ENCODE assay signal across 17 cellular contexts in the genomic region with DNA sequence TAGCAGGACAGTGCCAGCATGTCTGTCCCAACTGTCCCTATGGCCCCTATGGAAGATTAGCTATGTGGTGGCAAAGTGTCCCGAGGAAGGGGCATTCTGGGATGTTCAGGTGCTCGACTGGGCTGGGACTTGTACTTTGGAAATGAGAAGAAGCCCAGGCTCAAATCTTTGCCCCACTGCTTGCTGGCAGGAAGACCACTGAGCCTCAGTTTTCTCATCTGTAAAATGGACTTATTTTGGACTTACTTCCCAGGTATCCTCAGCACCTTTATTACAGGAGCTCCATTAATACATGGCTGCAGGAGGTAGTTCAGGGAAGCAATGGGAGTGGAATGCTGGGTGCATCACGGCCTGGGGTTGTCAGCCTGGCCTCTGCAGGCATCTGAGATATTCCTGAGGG.
A peak's percentile ranks its signal among the peaks of the same experiment; 100 is the strongest.
DNase-seq lines count a peak whose midpoint lies in the region; ATAC-seq, FAIRE-seq and TF ChIP-seq lines count a peak whose summit lies in the region.
"Had no signal": no experiment of that assay in that cellular context is flagged by ENCODE, and none has a peak within 500 bp of the region (broad histone marks: within the 10 kb centered on the region; RNA-seq: fewer than 3 reads in every experiment).

No MANE protein-coding gene starts in this region.

- no peak overlapping the region for H3K9ac ChIP-seq in HepG2 (ENCODE audit: insufficient read depth, low read depth, low read length)
- H3K9ac ChIP-seq in SU-DHL-6 (ENCODE audit: low read length): peak overlapping the region; percentile 43
- H3K9ac ChIP-seq: BLaER1 treated with 17β-estradiol and CSF1 and Interleukin-3, amounts not matched to agents 10 nM and 100 nM had no signal

- H3K9me2 ChIP-seq in SU-DHL-6 (replicated peaks; ENCODE audit: insufficient read depth, low read length): no peaks in the 10 kb centered on the region

- BruUV-seq in HepG2 (replicated peaks; lab: Mats Ljungman, UMichigan): no TSS peak

- WGBS in HepG2 (ENCODE audit: low lambda C conversion rate): 58% methylated on average over 3 of the region's 3 CpGs
- 100% methylated on average over 1 of the region's 3 CpGs for WGBS in right lobe of liver (ENCODE audit: insufficient coverage, low coverage, low lambda C conversion rate, missing lambda C conversion rate)

- TF ChIP-seq RAD21 in HepG2 (CRISPR knock-in tag; IDR thresholded peaks at IDR 0.05): no peak

- TF ChIP-seq CTCF in HepG2 (CRISPR knock-in tag; IDR thresholded peaks at IDR 0.05) (no peak), right lobe of liver (IDR thresholded peaks at IDR 0.05) (no peak), SU-DHL-6 (IDR thresholded peaks at IDR 0.05; ENCODE audit: insufficient read depth, low read length, poor library complexity, severe bottlenecking) (no peak), endothelial cell (IDR thresholded peaks at IDR 0.05; ENCODE audit: unreplicated experiment) (no peak), tibial artery (IDR thresholded peaks at IDR 0.05) (no peak)

- H3K4me3 ChIP-seq in HepG2 (replicated peaks in 1 of 3; ENCODE audit: insufficient read depth in 1 of 3, low read depth in 2 of 3, low read length in 3 of 3) (no peak overlapping the region), right lobe of liver (no peak overlapping the region), SU-DHL-6 (ENCODE audit: insufficient read depth, low read length, poor library complexity, severe bottlenecking) (no peak overlapping the region), tibial artery (no peak overlapping the region)
- H3K4me3 ChIP-seq: A549; BLaER1 treated with 17β-estradiol and CSF1 and Interleukin-3, amounts not matched to agents 10 nM and 100 nM had no signal

- no peak overlapping the region for H2AFZ ChIP-seq in HepG2 (ENCODE audit: low read length)
- no peak overlapping the region for H2AFZ ChIP-seq in SU-DHL-6 (ENCODE audit: low read depth, low read length, severe bottlenecking)

- TF ChIP-seq POLR2A in HepG2 (IDR thresholded peaks at IDR 0.05; ENCODE audit: insufficient read depth in 1 of 2, low read depth in 2 of 2, low read length in 2 of 2) (no peak), right lobe of liver (IDR thresholded peaks at IDR 0.05) (no peak)

- H3K79me2 ChIP-seq in HepG2 (ENCODE audit: insufficient read depth, low read length) (no peaks in the 10 kb centered on the region), SU-DHL-6 (ENCODE audit: insufficient read depth, low read length) (no peaks in the 10 kb centered on the region)

- peaks cover 26% of the 10 kb centered on the region for H3K4me1 ChIP-seq in HepG2 (ENCODE audit: insufficient read depth, low read length)
- no peaks in the 10 kb centered on the region for H3K4me1 ChIP-seq in right lobe of liver
- peaks cover 0 to 7% (median 3%) of the 10 kb centered on the region in 4 donors for H3K4me1 ChIP-seq in tibial artery

- intact Hi-C loops in HepG2 (cut with micrococcal nuclease; ENCODE audit: unreplicated experiment) (no loop called here), right lobe of liver (cut with DNase I) (loop anchor here (5.0 to 10.0 kb wide), 3 partner anchors 92 to 292 kb away; partner anchors contain the start of gene FAM53B (in 1 of the 2)), tibial artery (cut with DNase I; ENCODE audit: low total_unique reads) (loop anchor here (10.0 kb wide), 1 partner anchor 292 kb away; no protein-coding TSS in a partner anchor)

- H3K27me3 ChIP-seq in HepG2 (ENCODE audit: control insufficient read depth in 1 of 2, insufficient read depth in 2 of 2, low read length in 2 of 2): no peaks in the 10 kb centered on the region
- no peaks in the 10 kb centered on the region for H3K27me3 ChIP-seq in right lobe of liver
- H3K27me3 ChIP-seq in SU-DHL-6 (ENCODE audit: low read length): no peaks in the 10 kb centered on the region
- no peaks in the 10 kb centered on the region for H3K27me3 ChIP-seq in tibial artery
- H3K27me3 ChIP-seq: BLaER1 treated with 17β-estradiol and CSF1 and Interleukin-3, amounts not matched to agents 10 nM and 100 nM had no signal

- no peaks in the 10 kb centered on the region for H3K9me3 ChIP-seq in HepG2 (ENCODE audit: low read length)
- H3K9me3 ChIP-seq in right lobe of liver: no peaks in the 10 kb centered on the region
- H3K9me3 ChIP-seq in SU-DHL-6 (ENCODE audit: insufficient read depth, low read length): no peaks in the 10 kb centered on the region
- no peaks in the 10 kb centered on the region for H3K9me3 ChIP-seq in tibial artery
- H3K9me3 ChIP-seq: A549; BLaER1 treated with 17β-estradiol and CSF1 and Interleukin-3, amounts not matched to agents 10 nM and 100 nM had no signal

- H3K4me1 Mint-ChIP-seq in endothelial cell (ENCODE audit: unreplicated experiment): peaks cover 18% of the 10 kb centered on the region

- ATAC-seq in HepG2: no peak
- ATAC-seq in right lobe of liver: no peak
- no peak for ATAC-seq in GM21825 (IDR thresholded peaks at IDR 0.05; ENCODE audit: unreplicated experiment)
- ATAC-seq: CD8-positive, alpha-beta T cell had no signal

- H3K27ac ChIP-seq in HepG2 (ENCODE audit: extremely low read length, insufficient read depth, low read length) (no peak overlapping the region), right lobe of liver (no peak overlapping the region), SU-DHL-6 (ENCODE audit: low read depth, low read length) (peak overlapping the region; percentile 98), tibial artery (no peak overlapping the region)
- H3K27ac ChIP-seq: 22Rv1; A549; BLaER1 treated with 17β-estradiol and CSF1 and Interleukin-3, amounts not matched to agents 10 nM and 100 nM had no signal

- H3K4me2 ChIP-seq in HepG2 (ENCODE audit: low read depth, low read length): no peak overlapping the region
- peak overlapping the region; percentile 19 for H3K4me2 ChIP-seq in SU-DHL-6 (ENCODE audit: low read depth, low read length, poor library complexity, severe bottlenecking)
- H3K4me2 ChIP-seq: A549 had no signal

- CTCF ChIA-PET in HepG2 (lab: Yijun Ruan, JAX; ENCODE audit: low intra/inter-chr PET ratio, low total read pairs): interaction anchor here (3.4 kb wide), 1 partner anchor 33 kb away, joined by 19 read pairs; no protein-coding TSS in a partner anchor

- no peak for FAIRE-seq in HepG2 (lab: Jason Lieb, UNC)
- FAIRE-seq: A549, H54 had no signal

- H3K36me3 ChIP-seq in HepG2 (replicated peaks in 1 of 2; ENCODE audit: control insufficient read depth in 1 of 2, insufficient read depth in 2 of 2, low read length in 2 of 2) (no peaks in the 10 kb centered on the region), right lobe of liver (no peaks in the 10 kb centered on the region), SU-DHL-6 (ENCODE audit: low read length) (no peaks in the 10 kb centered on the region), tibial artery (no peaks in the 10 kb centered on the region)
- H3K36me3 ChIP-seq: BLaER1 treated with 17β-estradiol and CSF1 and Interleukin-3, amounts not matched to agents 10 nM and 100 nM had no signal

- no peak for DNase-seq in HepG2 (ENCODE audit: low spot score)
- no peak for DNase-seq in right lobe of liver
- DNase-seq in endothelial cell (ENCODE audit: low spot score): no peak
- DNase-seq in tibial artery: no peak
- no peak for DNase-seq in T-helper 1 cell
- DNase-seq: AML-193; CD8-positive, alpha-beta T cell; DMS79 treated with DMSO at 0.1 percent for 48 hours; GF-D8; HCEC 1CT had no signal

- in situ Hi-C loops in HepG2 (cut with HindIII; ENCODE audit: extremely low pct_ligation_motif_present, low pct_unique_long_range_greater_than_20kb): no loop called here

- peaks cover 55% of the 10 kb centered on the region for H3F3A ChIP-seq in SU-DHL-6 (ENCODE audit: insufficient read depth)

- POLR2A ChIA-PET in HepG2 (lab: Yijun Ruan, JAX): no interaction called here

- H4K20me1 ChIP-seq in HepG2 (ENCODE audit: insufficient read depth, low read length) (no peaks in the 10 kb centered on the region), SU-DHL-6 (ENCODE audit: low read depth, low read length) (no peaks in the 10 kb centered on the region)

- H3K36me3 Mint-ChIP-seq in endothelial cell (ENCODE audit: low read depth, unreplicated experiment): no peaks in the 10 kb centered on the region
- H3K36me3 Mint-ChIP-seq: CD8-positive, alpha-beta T cell had no signal

- H3K27ac Mint-ChIP-seq in endothelial cell (ENCODE audit: unreplicated experiment): no peak overlapping the region
- H3K27ac Mint-ChIP-seq: CD8-positive, alpha-beta T cell; HFFc6 had no signal

- TF ChIP-seq EP300 in HepG2 (IDR thresholded peaks at IDR 0.05; ENCODE audit: low read depth in 2 of 2, low read length in 2 of 2) (no peak), HepG2 (CRISPR knock-in tag; IDR thresholded peaks at IDR 0.05; ENCODE audit: borderline replicate concordance) (no peak)

- H3K4me3 Mint-ChIP-seq in endothelial cell (ENCODE audit: unreplicated experiment): peak overlapping the region; percentile 6
- H3K4me3 Mint-ChIP-seq: CD8-positive, alpha-beta T cell; HFFc6 had no signal

- peaks cover 3% of the 10 kb centered on the region for H3K27me3 Mint-ChIP-seq in endothelial cell (ENCODE audit: unreplicated experiment)

- H3K9me3 Mint-ChIP-seq in endothelial cell (ENCODE audit: unreplicated experiment): no peaks in the 10 kb centered on the region
- H3K9me3 Mint-ChIP-seq: CD8-positive, alpha-beta T cell; HFFc6 had no signal

TF ChIP-seq in HepG2, 621 proteins besides CTCF, POLR2A, EP300 and RAD21:
- TF ChIP-seq ZNF292 (CRISPR knock-in tag; IDR thresholded peaks at IDR 0.05; ENCODE audit: borderline replicate concordance, low read depth) (no peak), ZNF629 (CRISPR knock-in tag; conservative IDR thresholded peaks at IDR 0.05) (peak; percentile 57)
